ENCODE assay signal across 1 cellular context in the genomic region with DNA sequence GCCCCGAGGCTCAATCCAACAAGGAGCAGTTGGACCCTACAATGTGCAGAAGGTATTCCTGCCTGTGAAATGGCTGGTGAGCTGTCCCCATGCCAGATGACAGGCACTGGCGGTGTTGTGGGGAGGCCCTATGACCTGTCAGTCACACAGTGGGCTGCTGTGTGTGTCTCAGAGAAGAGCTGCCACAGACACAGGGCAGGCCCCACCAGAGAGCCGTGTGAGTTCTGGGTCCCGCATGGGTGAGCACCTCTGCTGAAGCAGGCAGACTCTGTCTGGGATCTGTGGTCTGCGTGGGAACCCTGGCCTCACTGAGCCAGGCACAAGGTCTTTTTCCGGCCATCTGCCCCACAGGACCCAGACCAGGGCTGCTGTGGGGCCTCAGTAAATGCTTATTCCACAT.
TF ChIP-seq lines count a peak whose summit lies in the region.

No MANE protein-coding gene starts in this region.

TF ChIP-seq in GM12878, 131 proteins besides CTCF, POLR2A, EP300 and RAD21 (continued from another document):
- TF ChIP-seq, protein P1, sequence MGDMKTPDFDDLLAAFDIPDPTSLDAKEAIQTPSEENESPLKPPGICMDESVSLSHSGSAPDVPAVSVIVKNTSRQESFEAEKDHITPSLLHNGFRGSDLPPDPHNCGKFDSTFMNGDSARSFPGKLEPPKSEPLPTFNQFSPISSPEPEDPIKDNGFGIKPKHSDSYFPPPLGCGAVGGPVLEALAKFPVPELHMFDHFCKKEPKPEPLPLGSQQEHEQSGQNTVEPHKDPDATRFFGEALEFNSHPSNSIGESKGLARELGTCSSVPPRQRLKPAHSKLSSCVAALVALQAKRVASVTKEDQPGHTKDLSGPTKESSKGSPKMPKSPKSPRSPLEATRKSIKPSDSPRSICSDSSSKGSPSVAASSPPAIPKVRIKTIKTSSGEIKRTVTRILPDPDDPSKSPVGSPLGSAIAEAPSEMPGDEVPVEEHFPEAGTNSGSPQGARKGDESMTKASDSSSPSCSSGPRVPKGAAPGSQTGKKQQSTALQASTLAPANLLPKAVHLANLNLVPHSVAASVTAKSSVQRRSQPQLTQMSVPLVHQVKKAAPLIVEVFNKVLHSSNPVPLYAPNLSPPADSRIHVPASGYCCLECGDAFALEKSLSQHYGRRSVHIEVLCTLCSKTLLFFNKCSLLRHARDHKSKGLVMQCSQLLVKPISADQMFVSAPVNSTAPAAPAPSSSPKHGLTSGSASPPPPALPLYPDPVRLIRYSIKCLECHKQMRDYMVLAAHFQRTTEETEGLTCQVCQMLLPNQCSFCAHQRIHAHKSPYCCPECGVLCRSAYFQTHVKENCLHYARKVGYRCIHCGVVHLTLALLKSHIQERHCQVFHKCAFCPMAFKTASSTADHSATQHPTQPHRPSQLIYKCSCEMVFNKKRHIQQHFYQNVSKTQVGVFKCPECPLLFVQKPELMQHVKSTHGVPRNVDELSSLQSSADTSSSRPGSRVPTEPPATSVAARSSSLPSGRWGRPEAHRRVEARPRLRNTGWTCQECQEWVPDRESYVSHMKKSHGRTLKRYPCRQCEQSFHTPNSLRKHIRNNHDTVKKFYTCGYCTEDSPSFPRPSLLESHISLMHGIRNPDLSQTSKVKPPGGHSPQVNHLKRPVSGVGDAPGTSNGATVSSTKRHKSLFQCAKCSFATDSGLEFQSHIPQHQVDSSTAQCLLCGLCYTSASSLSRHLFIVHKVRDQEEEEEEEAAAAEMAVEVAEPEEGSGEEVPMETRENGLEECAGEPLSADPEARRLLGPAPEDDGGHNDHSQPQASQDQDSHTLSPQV (IDR thresholded peaks at IDR 0.05) = no peak
- no peak for TF ChIP-seq RAD51 (IDR thresholded peaks at IDR 0.05)
